In the genomic region with DNA sequence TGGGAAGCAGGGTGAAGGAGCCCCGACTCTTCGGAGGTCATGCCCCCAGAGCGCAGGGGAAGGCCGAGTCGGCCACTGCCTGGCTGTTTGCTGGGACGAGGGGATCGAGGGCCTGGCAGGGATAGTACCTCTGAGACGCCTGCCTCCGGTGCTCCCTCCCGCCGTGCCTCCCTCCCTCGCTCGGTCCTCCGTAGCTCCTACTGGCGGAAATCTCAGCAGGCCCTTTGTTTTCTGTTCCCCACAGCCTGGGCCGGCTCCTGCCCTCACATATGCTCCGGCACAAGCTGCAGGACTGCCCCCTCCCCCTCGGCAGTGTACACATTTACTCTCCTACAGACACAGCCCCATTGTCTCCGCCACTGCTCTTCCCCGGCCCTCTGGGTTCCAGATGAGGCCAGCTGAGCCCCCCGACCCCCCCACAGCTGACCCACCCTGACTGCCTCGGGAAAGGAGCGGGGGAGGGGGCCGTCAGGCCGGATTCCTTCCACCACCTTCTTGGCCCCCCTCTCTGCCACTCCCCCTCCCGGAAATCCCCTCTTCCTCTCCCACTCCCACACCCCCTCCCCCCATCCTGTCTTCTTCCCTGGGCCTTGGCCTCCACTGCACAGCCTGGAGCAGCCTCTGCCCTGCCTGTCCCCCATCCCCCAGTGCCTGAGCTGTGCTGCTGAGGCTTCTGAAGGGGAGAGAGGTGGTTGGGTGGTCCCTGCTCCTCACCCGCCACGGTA, we compare ENCODE assay signal across 8 cellular contexts. TPM values are rescaled to one million over a fixed set of nuclear protein-coding genes. Genes with fewer than 3 reads are reported as not detected.
DNase-seq lines count a peak whose midpoint lies in the region; ATAC-seq, FAIRE-seq and TF ChIP-seq lines count a peak whose summit lies in the region.

No MANE protein-coding gene starts in this region.

- H3K27ac ChIP-seq in A549 (peak overlapping the region; percentile 98 to 99), breast epithelium (peak overlapping the region; percentile 99 to 100)

- POLR2A ChIA-PET in A549 (lab: Yijun Ruan, JAX), result interaction anchor here (0.6 to 12.2 kb wide), 4 partner anchors 18 to 235 kb away, joined by 3 to 369 read pairs (median 4); a partner anchor contains a TSS

- H3K4me2 ChIP-seq in A549 (peak overlapping the region; percentile 96), skeletal muscle satellite cell (ENCODE audit: low read length) (peak overlapping the region; percentile 96)

- peak in 1 of 2 experiments; percentile 6; a peak in 3 of 6 replicates for ATAC-seq in A549

- 6% methylated on average over 25 of the region's 28 CpGs for WGBS in A549 (ENCODE audit: missing lambda C conversion rate)

- TF ChIP-seq CTCF in A549 (IDR thresholded peaks at IDR 0.05) (no peak), breast epithelium (IDR thresholded peaks at IDR 0.05) (no peak)

- no peak for FAIRE-seq in A549 (lab: Jason Lieb, UNC)
- no peak for FAIRE-seq in GM12891 (lab: Jason Lieb, UNC)

- H3K4me3 ChIP-seq in A549, result peak overlapping the region; percentile 93
- peak overlapping the region; percentile 55 to 99 (median 90) for H3K4me3 ChIP-seq in breast epithelium
- peak overlapping the region; percentile 96 for H3K4me3 ChIP-seq in skeletal muscle satellite cell (ENCODE audit: low read length)

- DNase-seq in A549 (ENCODE audit: low read depth in 1 of 2, low spot score in 1 of 2) (peak in 1 of 2 experiments; percentile 64), GM12891 (ENCODE audit: insufficient read length, low spot score) (no peak), NCI-H82 treated with DMSO at 0.1 percent for 48 hours (lab: John Stamatoyannopoulos, UW; ENCODE audit: unreplicated experiment) (peak; percentile 24), breast epithelium (ENCODE audit: low spot score in 2 of 2) (peak; percentile 78 to 80), iPS-NIHi11 (ENCODE audit: low spot score) (peak; percentile 25), DMS114 treated with DMSO at 0.1 percent for 48 hours (lab: John Stamatoyannopoulos, UW; ENCODE audit: unreplicated experiment) (no peak), SW480 (ENCODE audit: low spot score) (no peak)

- peak in 1 of 2 experiments; percentile 10; a peak in 1 of 5 replicates for TF ChIP-seq EP300 in A549 (IDR thresholded peaks at IDR 0.05)

- peaks cover 8% of the 10 kb centered on the region for H3K9me3 ChIP-seq in A549
- no peaks in the 10 kb centered on the region for H3K9me3 ChIP-seq in breast epithelium
- peaks cover 4% of the 10 kb centered on the region for H3K9me3 ChIP-seq in skeletal muscle satellite cell (replicated peaks; ENCODE audit: low read length)

- H3K36me3 ChIP-seq in breast epithelium, result no peaks in the 10 kb centered on the region
- H3K36me3 ChIP-seq in skeletal muscle satellite cell (ENCODE audit: insufficient read depth, low read length), result peaks cover 43% of the 10 kb centered on the region

- TF ChIP-seq POLR2A in A549 (IDR thresholded peaks at IDR 0.05; ENCODE audit: low read length) (no peak), GM12891 (IDR thresholded peaks at IDR 0.05; ENCODE audit: low read depth, low read length) (0 out of 2 replicates have a peak, but pooled peaks have one; percentile 2), breast epithelium (IDR thresholded peaks at IDR 0.05) (no peak)

- H3K9ac ChIP-seq in skeletal muscle satellite cell (ENCODE audit: low read depth, low read length), result peak overlapping the region; percentile 93

- H3K4me1 ChIP-seq in A549 (peaks cover 60% of the 10 kb centered on the region), breast epithelium (peaks cover 11 to 27% of the 10 kb centered on the region in 2 donors), skeletal muscle satellite cell (ENCODE audit: control insufficient read depth, insufficient read depth, low read length) (peaks cover 31% of the 10 kb centered on the region)

- H3K27me3 ChIP-seq in breast epithelium (no peaks in the 10 kb centered on the region), skeletal muscle satellite cell (ENCODE audit: control insufficient read depth, insufficient read depth, low read length) (no peaks in the 10 kb centered on the region)

- CTCF ChIA-PET in A549 (lab: Yijun Ruan, JAX), result interaction anchor here (0.8 to 22.6 kb wide), 9 partner anchors 8 to 209 kb away, joined by 3 to 977 read pairs (median 3); a partner anchor contains a TSS

- no peak for TF ChIP-seq RAD21 in A549 (conservative IDR thresholded peaks at IDR 0.05 in 1 of 2, IDR thresholded peaks at IDR 0.05 in 1 of 2)

- intact Hi-C loops in breast epithelium (cut with DNase I; ENCODE audit: low total_unique reads), result loop anchor here (10.0 kb wide), 1 partner anchor 160 kb away; a partner anchor contains a TSS

TF ChIP-seq in A549, 52 proteins besides CTCF, POLR2A, EP300 and RAD21:
- TF ChIP-seq, protein P1, sequence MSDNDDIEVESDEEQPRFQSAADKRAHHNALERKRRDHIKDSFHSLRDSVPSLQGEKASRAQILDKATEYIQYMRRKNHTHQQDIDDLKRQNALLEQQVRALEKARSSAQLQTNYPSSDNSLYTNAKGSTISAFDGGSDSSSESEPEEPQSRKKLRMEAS (IDR thresholded peaks at IDR 0.05), result peak; percentile 61; the same call in 1 of the 2 replicates
- 0 out of 2 replicates have a peak, but pooled peaks have one; percentile 25 for TF ChIP-seq TFCP2L1 (CRISPR knock-in tag; IDR thresholded peaks at IDR 0.05)
- TF ChIP-seq NPAS2 (CRISPR knock-in tag; IDR thresholded peaks at IDR 0.05; ENCODE audit: borderline replicate concordance), result no peak

TF ChIP-seq in GM12891, 5 proteins besides CTCF, POLR2A, EP300 and RAD21:
- TF ChIP-seq POU2F2 (IDR thresholded peaks at IDR 0.05; ENCODE audit: low read depth, low read length) (peak; percentile 6; the same call in 1 of the 2 replicates), POLR2AphosphoS5 (IDR thresholded peaks at IDR 0.05; ENCODE audit: low read depth, low read length) (no peak), PAX5 (IDR thresholded peaks at IDR 0.05; ENCODE audit: insufficient read depth, low read length, severe bottlenecking) (no peak)

RNA-seq across cellular contexts. Expression of a gene that starts 1.4 kb away (rescaled TPM):
- polyA plus RNA-seq in A549 (2011; rRNA removed) (64.0 and 70.2 TPM in 2 replicates), A549 (2017; fragmentation: RNase III; extraction: RNeasy Plus Mini Kit Qiagen cat#74134 plus additional on column Dnase treatment) (65.0 to 68.2 TPM (median 66.0 TPM) in 3 replicates)
- 126 and 156 TPM in 2 replicates for polyA plus RNA-seq in A549 (2012; cell fraction: cytosol; rRNA removed)
- polyA plus RNA-seq in A549 (2012; cell fraction: nucleus; rRNA removed), result 492 and 652 TPM in 2 replicates
- 215 and 259 TPM in 2 replicates for polyA minus RNA-seq in A549 (2011; rRNA and poly(A)+ RNA removed)
- polyA plus RNA-seq in GM12891 (2012; ENCODE audit: low read depth, missing spikeins), result 99.4 TPM
- 10 to 100 TPM; 12.3 to 63.6 (median 48.9) TPM for total RNA-seq in breast epithelium
- total RNA-seq in skeletal muscle satellite cell (2012; rRNA removed), result 23.6 and 31.9 TPM in 2 replicates

RNA-seq across cellular contexts. Expression of a gene that starts 16.6 kb away (rescaled TPM):
- polyA plus RNA-seq in A549 (2011; rRNA removed), result 5.1 and 7.7 TPM in 2 replicates
- polyA plus RNA-seq in A549 (2012; cell fraction: cytosol; rRNA removed), result 7.1 and 7.7 TPM in 2 replicates
- polyA plus RNA-seq in A549 (2012; cell fraction: nucleus; rRNA removed), result 18.7 and 22.2 TPM in 2 replicates
- polyA plus RNA-seq in A549 (2017; fragmentation: RNase III; extraction: RNeasy Plus Mini Kit Qiagen cat#74134 plus additional on column Dnase treatment), result 4.2 to 5.8 TPM (median 5.3 TPM) in 3 replicates
- 11.4 and 16.4 TPM in 2 replicates for polyA minus RNA-seq in A549 (2011; rRNA and poly(A)+ RNA removed)
- 7.2 TPM for polyA plus RNA-seq in GM12891 (2012; ENCODE audit: low read depth, missing spikeins)
- total RNA-seq in breast epithelium, result 1 to 10 TPM; 2.9 to 5.3 (median 2.9) TPM
- 1.5 and 2.0 TPM in 2 replicates for total RNA-seq in skeletal muscle satellite cell (2012; rRNA removed)

RNA-seq across cellular contexts. Expression of a gene that starts 19.2 kb away (rescaled TPM):
- polyA plus RNA-seq in A549 (2011; rRNA removed), result 83.3 and 86.7 TPM in 2 replicates
- 102 and 124 TPM in 2 replicates for polyA plus RNA-seq in A549 (2012; cell fraction: cytosol; rRNA removed)
- 56.4 and 64.3 TPM in 2 replicates for polyA plus RNA-seq in A549 (2012; cell fraction: nucleus; rRNA removed)
- polyA plus RNA-seq in A549 (2017; fragmentation: RNase III; extraction: RNeasy Plus Mini Kit Qiagen cat#74134 plus additional on column Dnase treatment), result 36.7 to 43.9 TPM (median 37.7 TPM) in 3 replicates
- 55.9 and 70.3 TPM in 2 replicates for polyA minus RNA-seq in A549 (2011; rRNA and poly(A)+ RNA removed)
- polyA plus RNA-seq in GM12891 (2012; ENCODE audit: low read depth, missing spikeins), result 10.3 TPM
- total RNA-seq in breast epithelium, result 1 to 10 TPM; 2.4 to 8.3 (median 3.9) TPM
- total RNA-seq in skeletal muscle satellite cell (2012; rRNA removed), result 5.6 and 6.8 TPM in 2 replicates

RNA-seq across cellular contexts. Expression of a gene that starts 25.4 kb away (rescaled TPM):
- 2,521 and 2,887 TPM in 2 replicates for polyA plus RNA-seq in A549 (2011; rRNA removed)
- polyA plus RNA-seq in A549 (2012; cell fraction: cytosol; rRNA removed), result 981 and 1,405 TPM in 2 replicates
- 284 and 498 TPM in 2 replicates for polyA plus RNA-seq in A549 (2012; cell fraction: nucleus; rRNA removed)
- 1,026 to 1,151 TPM (median 1,061 TPM) in 3 replicates for polyA plus RNA-seq in A549 (2017; fragmentation: RNase III; extraction: RNeasy Plus Mini Kit Qiagen cat#74134 plus additional on column Dnase treatment)
- 955 and 1,173 TPM in 2 replicates for polyA minus RNA-seq in A549 (2011; rRNA and poly(A)+ RNA removed)
- polyA plus RNA-seq in GM12891 (2012; ENCODE audit: low read depth, missing spikeins), result 3,809 TPM
- 100 to 1,000 TPM; 491 to 945 (median 754) TPM for total RNA-seq in breast epithelium
- total RNA-seq in skeletal muscle satellite cell (2012; rRNA removed), result 584 and 827 TPM in 2 replicates

RNA-seq across cellular contexts. Expression of a gene that starts 27.5 kb away (rescaled TPM):
- polyA plus RNA-seq in A549 (2011; rRNA removed) (288 and 328 TPM in 2 replicates), A549 (2017; fragmentation: RNase III; extraction: RNeasy Plus Mini Kit Qiagen cat#74134 plus additional on column Dnase treatment) (207 to 212 TPM (median 211 TPM) in 3 replicates)
- 306 and 359 TPM in 2 replicates for polyA plus RNA-seq in A549 (2012; cell fraction: cytosol; rRNA removed)
- 404 and 498 TPM in 2 replicates for polyA plus RNA-seq in A549 (2012; cell fraction: nucleus; rRNA removed)
- 241 and 290 TPM in 2 replicates for polyA minus RNA-seq in A549 (2011; rRNA and poly(A)+ RNA removed)
- polyA plus RNA-seq in GM12891 (2012; ENCODE audit: low read depth, missing spikeins), result 5.3 TPM
- total RNA-seq in breast epithelium, result 100 to 1,000 TPM; 105 to 129 (median 123) TPM
- 158 and 177 TPM in 2 replicates for total RNA-seq in skeletal muscle satellite cell (2012; rRNA removed)

Comparison
In these comparisons a context has a peak if more than half of its experiments do, and no peak if none do; other contexts are left out.
1. DNase-seq: peak in NCI-H82 treated with DMSO at 0.1 percent for 48 hours (single experiment), breast epithelium (2 of 2) and iPS-NIHi11 (single experiment); none in GM12891 (single experiment), DMS114 treated with DMSO at 0.1 percent for 48 hours (single experiment) and SW480 (single experiment).
2. Peak in every context shown above with its lines, with median percentiles within 50 percentile points of each other: H3K4me3 ChIP-seq.